2 cellular contexts compared by ENCODE assay signal in the genomic region with DNA sequence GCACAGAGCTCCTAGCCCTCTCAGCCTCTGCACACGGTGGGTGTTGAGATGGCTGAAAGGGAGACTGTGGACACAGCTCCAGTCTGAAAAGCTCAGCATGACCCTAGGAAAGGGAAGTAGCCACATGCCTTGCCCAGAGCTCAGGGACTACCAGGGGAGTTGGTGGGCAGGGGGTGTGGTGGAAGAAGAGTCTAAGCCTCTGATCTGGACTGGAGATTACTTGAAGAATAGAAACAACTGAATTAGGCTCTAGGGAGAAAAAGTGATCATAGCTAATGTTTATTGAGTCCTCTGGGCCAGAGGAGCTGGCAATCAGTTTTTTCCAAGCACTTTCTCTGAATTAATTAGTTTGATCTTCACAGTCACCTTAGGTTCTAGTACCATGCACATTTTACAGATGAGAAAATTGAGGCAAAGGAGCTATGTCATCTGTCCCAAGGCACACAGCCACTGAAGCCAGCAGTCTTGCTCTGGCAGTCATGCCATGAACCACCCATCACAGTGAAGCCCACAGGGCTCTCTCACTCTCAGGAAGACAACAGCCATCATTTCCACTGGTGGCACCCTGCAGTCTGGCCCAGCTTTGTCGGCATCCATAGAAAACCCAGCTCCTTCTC.
TF ChIP-seq lines count a peak whose summit lies in the region.

No MANE protein-coding gene starts in this region.

TF ChIP-seq in GM23338, 12 proteins besides CTCF, POLR2A, EP300 and RAD21 (continues in another document):
- TF ChIP-seq ZNF114 (CRISPR knock-in tag; IDR thresholded peaks at IDR 0.05) (no peak), STAT1 (IDR thresholded peaks at IDR 0.05; ENCODE audit: unreplicated experiment) (no peak), EZH2 (IDR thresholded peaks at IDR 0.05; ENCODE audit: low read depth, unreplicated experiment) (no peak), CREB1 (CRISPR knock-in tag; IDR thresholded peaks at IDR 0.05; ENCODE audit: low read depth) (no peak), ZNF331 (CRISPR knock-in tag; IDR thresholded peaks at IDR 0.05; ENCODE audit: low read depth) (no peak), JUNB (IDR thresholded peaks at IDR 0.05; ENCODE audit: unreplicated experiment) (no peak), EZH2phosphoT487 (IDR thresholded peaks at IDR 0.05; ENCODE audit: unreplicated experiment) (no peak), NANOG (IDR thresholded peaks at IDR 0.05; ENCODE audit: borderline replicate concordance) (no peak)
- TF ChIP-seq, protein P1, sequence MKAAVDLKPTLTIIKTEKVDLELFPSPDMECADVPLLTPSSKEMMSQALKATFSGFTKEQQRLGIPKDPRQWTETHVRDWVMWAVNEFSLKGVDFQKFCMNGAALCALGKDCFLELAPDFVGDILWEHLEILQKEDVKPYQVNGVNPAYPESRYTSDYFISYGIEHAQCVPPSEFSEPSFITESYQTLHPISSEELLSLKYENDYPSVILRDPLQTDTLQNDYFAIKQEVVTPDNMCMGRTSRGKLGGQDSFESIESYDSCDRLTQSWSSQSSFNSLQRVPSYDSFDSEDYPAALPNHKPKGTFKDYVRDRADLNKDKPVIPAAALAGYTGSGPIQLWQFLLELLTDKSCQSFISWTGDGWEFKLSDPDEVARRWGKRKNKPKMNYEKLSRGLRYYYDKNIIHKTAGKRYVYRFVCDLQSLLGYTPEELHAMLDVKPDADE (IDR thresholded peaks at IDR 0.05): no peak
- TF ChIP-seq, protein P2, sequence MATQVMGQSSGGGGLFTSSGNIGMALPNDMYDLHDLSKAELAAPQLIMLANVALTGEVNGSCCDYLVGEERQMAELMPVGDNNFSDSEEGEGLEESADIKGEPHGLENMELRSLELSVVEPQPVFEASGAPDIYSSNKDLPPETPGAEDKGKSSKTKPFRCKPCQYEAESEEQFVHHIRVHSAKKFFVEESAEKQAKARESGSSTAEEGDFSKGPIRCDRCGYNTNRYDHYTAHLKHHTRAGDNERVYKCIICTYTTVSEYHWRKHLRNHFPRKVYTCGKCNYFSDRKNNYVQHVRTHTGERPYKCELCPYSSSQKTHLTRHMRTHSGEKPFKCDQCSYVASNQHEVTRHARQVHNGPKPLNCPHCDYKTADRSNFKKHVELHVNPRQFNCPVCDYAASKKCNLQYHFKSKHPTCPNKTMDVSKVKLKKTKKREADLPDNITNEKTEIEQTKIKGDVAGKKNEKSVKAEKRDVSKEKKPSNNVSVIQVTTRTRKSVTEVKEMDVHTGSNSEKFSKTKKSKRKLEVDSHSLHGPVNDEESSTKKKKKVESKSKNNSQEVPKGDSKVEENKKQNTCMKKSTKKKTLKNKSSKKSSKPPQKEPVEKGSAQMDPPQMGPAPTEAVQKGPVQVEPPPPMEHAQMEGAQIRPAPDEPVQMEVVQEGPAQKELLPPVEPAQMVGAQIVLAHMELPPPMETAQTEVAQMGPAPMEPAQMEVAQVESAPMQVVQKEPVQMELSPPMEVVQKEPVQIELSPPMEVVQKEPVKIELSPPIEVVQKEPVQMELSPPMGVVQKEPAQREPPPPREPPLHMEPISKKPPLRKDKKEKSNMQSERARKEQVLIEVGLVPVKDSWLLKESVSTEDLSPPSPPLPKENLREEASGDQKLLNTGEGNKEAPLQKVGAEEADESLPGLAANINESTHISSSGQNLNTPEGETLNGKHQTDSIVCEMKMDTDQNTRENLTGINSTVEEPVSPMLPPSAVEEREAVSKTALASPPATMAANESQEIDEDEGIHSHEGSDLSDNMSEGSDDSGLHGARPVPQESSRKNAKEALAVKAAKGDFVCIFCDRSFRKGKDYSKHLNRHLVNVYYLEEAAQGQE (IDR thresholded peaks at IDR 0.05; ENCODE audit: unreplicated experiment): no peak

TF ChIP-seq in HepG2, 621 proteins besides CTCF, POLR2A, EP300 and RAD21 (continues in another document):
- no peak for TF ChIP-seq SMAD1 (CRISPR knock-in tag; IDR thresholded peaks at IDR 0.05; ENCODE audit: borderline replicate concordance, low read depth)
- TF ChIP-seq, protein P3, sequence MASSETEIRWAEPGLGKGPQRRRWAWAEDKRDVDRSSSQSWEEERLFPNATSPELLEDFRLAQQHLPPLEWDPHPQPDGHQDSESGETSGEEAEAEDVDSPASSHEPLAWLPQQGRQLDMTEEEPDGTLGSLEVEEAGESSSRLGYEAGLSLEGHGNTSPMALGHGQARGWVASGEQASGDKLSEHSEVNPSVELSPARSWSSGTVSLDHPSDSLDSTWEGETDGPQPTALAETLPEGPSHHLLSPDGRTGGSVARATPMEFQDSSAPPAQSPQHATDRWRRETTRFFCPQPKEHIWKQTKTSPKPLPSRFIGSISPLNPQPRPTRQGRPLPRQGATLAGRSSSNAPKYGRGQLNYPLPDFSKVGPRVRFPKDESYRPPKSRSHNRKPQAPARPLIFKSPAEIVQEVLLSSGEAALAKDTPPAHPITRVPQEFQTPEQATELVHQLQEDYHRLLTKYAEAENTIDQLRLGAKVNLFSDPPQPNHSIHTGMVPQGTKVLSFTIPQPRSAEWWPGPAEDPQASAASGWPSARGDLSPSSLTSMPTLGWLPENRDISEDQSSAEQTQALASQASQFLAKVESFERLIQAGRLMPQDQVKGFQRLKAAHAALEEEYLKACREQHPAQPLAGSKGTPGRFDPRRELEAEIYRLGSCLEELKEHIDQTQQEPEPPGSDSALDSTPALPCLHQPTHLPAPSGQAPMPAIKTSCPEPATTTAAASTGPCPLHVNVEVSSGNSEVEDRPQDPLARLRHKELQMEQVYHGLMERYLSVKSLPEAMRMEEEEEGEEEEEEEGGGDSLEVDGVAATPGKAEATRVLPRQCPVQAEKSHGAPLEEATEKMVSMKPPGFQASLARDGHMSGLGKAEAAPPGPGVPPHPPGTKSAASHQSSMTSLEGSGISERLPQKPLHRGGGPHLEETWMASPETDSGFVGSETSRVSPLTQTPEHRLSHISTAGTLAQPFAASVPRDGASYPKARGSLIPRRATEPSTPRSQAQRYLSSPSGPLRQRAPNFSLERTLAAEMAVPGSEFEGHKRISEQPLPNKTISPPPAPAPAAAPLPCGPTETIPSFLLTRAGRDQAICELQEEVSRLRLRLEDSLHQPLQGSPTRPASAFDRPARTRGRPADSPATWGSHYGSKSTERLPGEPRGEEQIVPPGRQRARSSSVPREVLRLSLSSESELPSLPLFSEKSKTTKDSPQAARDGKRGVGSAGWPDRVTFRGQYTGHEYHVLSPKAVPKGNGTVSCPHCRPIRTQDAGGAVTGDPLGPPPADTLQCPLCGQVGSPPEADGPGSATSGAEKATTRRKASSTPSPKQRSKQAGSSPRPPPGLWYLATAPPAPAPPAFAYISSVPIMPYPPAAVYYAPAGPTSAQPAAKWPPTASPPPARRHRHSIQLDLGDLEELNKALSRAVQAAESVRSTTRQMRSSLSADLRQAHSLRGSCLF (CRISPR knock-in tag; IDR thresholded peaks at IDR 0.05; ENCODE audit: borderline replicate concordance): no peak
- TF ChIP-seq ZFP90 (CRISPR knock-in tag; IDR thresholded peaks at IDR 0.05; ENCODE audit: borderline replicate concordance): no peak
- TF ChIP-seq U2AF1 (optimal IDR thresholded peaks at IDR 0.05; ENCODE audit: low read depth, low read length): peak; percentile 23
- TF ChIP-seq NAIF1 (CRISPR knock-in tag; IDR thresholded peaks at IDR 0.05; ENCODE audit: borderline replicate concordance): no peak
- TF ChIP-seq FOXA1 (IDR thresholded peaks at IDR 0.05): no peak
- no peak for TF ChIP-seq FOXA1 (CRISPR knock-in tag; IDR thresholded peaks at IDR 0.05)
- TF ChIP-seq SKIL (CRISPR knock-in tag; IDR thresholded peaks at IDR 0.05; ENCODE audit: borderline replicate concordance): no peak
- no peak for TF ChIP-seq HIVEP1 (CRISPR knock-in tag; IDR thresholded peaks at IDR 0.05)
- no peak for TF ChIP-seq ZNF235 (CRISPR knock-in tag; IDR thresholded peaks at IDR 0.05; ENCODE audit: borderline replicate concordance)
- TF ChIP-seq ZMAT3 (CRISPR knock-in tag; conservative IDR thresholded peaks at IDR 0.05): 0 out of 2 replicates have a peak, but pooled peaks have one; percentile 3
- TF ChIP-seq ZNF33B (CRISPR knock-in tag; IDR thresholded peaks at IDR 0.05): 0 out of 2 replicates have a peak, but pooled peaks have one; percentile 15
- TF ChIP-seq ZNF629 (CRISPR knock-in tag; conservative IDR thresholded peaks at IDR 0.05): peak; percentile 94
- TF ChIP-seq ZNF879 (CRISPR knock-in tag; IDR thresholded peaks at IDR 0.05): 0 out of 2 replicates have a peak, but pooled peaks have one; percentile 59
- TF ChIP-seq, protein P4, sequence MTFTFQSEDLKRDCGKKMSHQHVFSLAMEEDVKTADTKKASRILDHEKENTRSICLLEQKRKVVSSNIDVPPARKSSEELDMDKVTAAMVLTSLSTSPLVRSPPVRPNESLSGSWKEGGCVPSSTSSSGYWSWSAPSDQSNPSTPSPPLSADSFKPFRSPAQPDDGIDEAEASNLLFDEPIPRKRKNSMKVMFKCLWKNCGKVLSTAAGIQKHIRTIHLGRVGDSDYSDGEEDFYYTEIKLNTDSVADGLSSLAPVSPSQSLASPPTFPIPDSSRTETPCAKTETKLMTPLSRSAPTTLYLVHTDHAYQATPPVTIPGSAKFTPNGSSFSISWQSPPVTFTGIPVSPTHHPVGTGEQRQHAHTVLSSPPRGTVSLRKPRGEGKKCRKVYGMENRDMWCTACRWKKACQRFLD (CRISPR knock-in tag; IDR thresholded peaks at IDR 0.05; ENCODE audit: borderline replicate concordance): no peak
- TF ChIP-seq GATA4 (IDR thresholded peaks at IDR 0.05; ENCODE audit: borderline replicate concordance, low read depth): no peak
- TF ChIP-seq ZNF672 (CRISPR knock-in tag; IDR thresholded peaks at IDR 0.05): no peak
- TF ChIP-seq ZNF792 (CRISPR knock-in tag; IDR thresholded peaks at IDR 0.05): no peak
- TF ChIP-seq, protein P5, sequence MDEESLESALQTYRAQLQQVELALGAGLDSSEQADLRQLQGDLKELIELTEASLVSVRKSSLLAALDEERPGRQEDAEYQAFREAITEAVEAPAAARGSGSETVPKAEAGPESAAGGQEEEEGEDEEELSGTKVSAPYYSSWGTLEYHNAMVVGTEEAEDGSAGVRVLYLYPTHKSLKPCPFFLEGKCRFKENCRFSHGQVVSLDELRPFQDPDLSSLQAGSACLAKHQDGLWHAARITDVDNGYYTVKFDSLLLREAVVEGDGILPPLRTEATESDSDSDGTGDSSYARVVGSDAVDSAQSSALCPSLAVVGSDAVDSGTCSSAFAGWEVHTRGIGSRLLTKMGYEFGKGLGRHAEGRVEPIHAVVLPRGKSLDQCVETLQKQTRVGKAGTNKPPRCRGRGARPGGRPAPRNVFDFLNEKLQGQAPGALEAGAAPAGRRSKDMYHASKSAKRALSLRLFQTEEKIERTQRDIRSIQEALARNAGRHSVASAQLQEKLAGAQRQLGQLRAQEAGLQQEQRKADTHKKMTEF (CRISPR knock-in tag; IDR thresholded peaks at IDR 0.05): no peak
- TF ChIP-seq HOXA9 (CRISPR knock-in tag; IDR thresholded peaks at IDR 0.05; ENCODE audit: borderline replicate concordance): 0 out of 2 replicates have a peak, but pooled peaks have one; percentile 43
- TF ChIP-seq PTBP1 (IDR thresholded peaks at IDR 0.05; ENCODE audit: low read depth, low read length, poor library complexity, severe bottlenecking): no peak
- TF ChIP-seq ZNF776 (CRISPR knock-in tag; IDR thresholded peaks at IDR 0.05): 0 out of 2 replicates have a peak, but pooled peaks have one; percentile 12
- 0 out of 2 replicates have a peak, but pooled peaks have one; percentile 8 for TF ChIP-seq RBFOX2 (IDR thresholded peaks at IDR 0.05; ENCODE audit: low read depth, low read length)
- peak; percentile 67; the same call in 1 of the 2 replicates for TF ChIP-seq SSRP1 (CRISPR knock-in tag; IDR thresholded peaks at IDR 0.05)
- no peak for TF ChIP-seq NBN (conservative IDR thresholded peaks at IDR 0.05)
- TF ChIP-seq, protein P6, sequence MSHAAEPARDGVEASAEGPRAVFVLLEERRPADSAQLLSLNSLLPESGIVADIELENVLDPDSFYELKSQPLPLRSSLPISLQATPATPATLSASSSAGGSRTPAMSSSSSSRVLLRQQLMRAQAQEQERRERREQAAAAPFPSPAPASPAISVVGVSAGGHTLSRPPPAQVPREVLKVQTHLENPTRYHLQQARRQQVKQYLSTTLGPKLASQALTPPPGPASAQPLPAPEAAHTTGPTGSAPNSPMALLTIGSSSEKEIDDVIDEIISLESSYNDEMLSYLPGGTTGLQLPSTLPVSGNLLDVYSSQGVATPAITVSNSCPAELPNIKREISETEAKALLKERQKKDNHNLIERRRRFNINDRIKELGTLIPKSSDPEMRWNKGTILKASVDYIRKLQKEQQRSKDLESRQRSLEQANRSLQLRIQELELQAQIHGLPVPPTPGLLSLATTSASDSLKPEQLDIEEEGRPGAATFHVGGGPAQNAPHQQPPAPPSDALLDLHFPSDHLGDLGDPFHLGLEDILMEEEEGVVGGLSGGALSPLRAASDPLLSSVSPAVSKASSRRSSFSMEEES (CRISPR knock-in tag; IDR thresholded peaks at IDR 0.05): no peak
